Comparison of ENCODE assay signal across 9 cellular contexts in genomic region chr3:81816473-81817260, GRCh38. TPM values are rescaled to one million over a fixed set of nuclear protein-coding genes. Genes with fewer than 3 reads are reported as not detected.
DNase-seq lines count a peak whose midpoint lies in the region; ATAC-seq and TF ChIP-seq lines count a peak whose summit lies in the region.
"Had no signal": no experiment of that assay in that cellular context is flagged by ENCODE, and none has a peak within 500 bp of the region (broad histone marks: within the 10 kb centered on the region; RNA-seq: fewer than 3 reads in every experiment).

No MANE protein-coding gene starts in this region.

- no peak overlapping the region for H3K27ac ChIP-seq in suprapubic skin

- no peaks in the 10 kb centered on the region for H3K4me1 ChIP-seq in suprapubic skin

- DNase-seq in GM10248 (ENCODE audit: extremely low spot score): peak; percentile 61
- DNase-seq in iris pigment epithelial cell (ENCODE audit: low read depth): peak; percentile 10
- DNase-seq in superior temporal gyrus (ENCODE audit: extremely low spot score): no peak
- DNase-seq in COR-L47 (lab: John Stamatoyannopoulos, UW): no peak
- DNase-seq in suprapubic skin (ENCODE audit: low spot score in 2 of 2): no peak
- no peak for DNase-seq in left colon
- DNase-seq: activated naive CD8-positive, alpha-beta T cell treated with anti-CD3 and anti-CD28 coated beads, Interleukin-2, amount 10 ng/mL, durations not matched to agents 7 days and 5 days had no signal

- CTCF ChIA-PET in GM10248 (lab: Yijun Ruan, JAX): interaction anchor here (0.7 to 3.1 kb wide), 6 partner anchors 14 to 55 kb away, joined by 3 to 14 read pairs (median 3); no protein-coding TSS in a partner anchor

- WGBS in suprapubic skin: 37% methylated on average over 8 of the region's 8 CpGs

- no peak for TF ChIP-seq EP300 in suprapubic skin (IDR thresholded peaks at IDR 0.05)

- no peak overlapping the region for H3K4me3 ChIP-seq in suprapubic skin

- no peak for TF ChIP-seq POLR2A in suprapubic skin (IDR thresholded peaks at IDR 0.05)

- no peaks in the 10 kb centered on the region for H3K27me3 ChIP-seq in suprapubic skin

- ATAC-seq in GM21390 (IDR thresholded peaks at IDR 0.05; ENCODE audit: unreplicated experiment) (peak; percentile 96), HG03558 (IDR thresholded peaks at IDR 0.05; ENCODE audit: extremely low read depth, unreplicated experiment) (peak; percentile 99), left colon (no peak)

- H3K36me3 ChIP-seq in suprapubic skin: no peaks in the 10 kb centered on the region

- POLR2A ChIA-PET in GM10248 (lab: Yijun Ruan, JAX): no interaction called here

- intact Hi-C loops in left colon (cut with DNase I, micrococcal nuclease): no loop called here

- no peak for TF ChIP-seq CTCF in GM10248 (IDR thresholded peaks at IDR 0.05; ENCODE audit: control extremely low read depth, extremely low read depth, low read depth, missing control alignments)
- TF ChIP-seq CTCF in suprapubic skin (IDR thresholded peaks at IDR 0.05): no peak

- H3K9me3 ChIP-seq in suprapubic skin: no peaks in the 10 kb centered on the region

RNA-seq across cellular contexts. Expression of gene GBE1, which starts 55.2 kb away (rescaled TPM):
- total RNA-seq in suprapubic skin (10 to 100 TPM; 15.8 to 28.6 (median 20.5) TPM), left colon (10 to 100 TPM; 14.9 to 18.4 TPM)

Comparison
In these comparisons a context has a peak if more than half of its experiments do, and no peak if none do; other contexts are left out.
1. DNase-seq: peak in GM10248 (single experiment) and iris pigment epithelial cell (single experiment); none in superior temporal gyrus (single experiment), COR-L47 (single experiment), suprapubic skin (0 of 2) and left colon (0 of 2).